In genomic region chr14:76261371-76261811, GRCh38 we compare ENCODE assay signal across 15 cellular contexts.
A peak's percentile ranks its signal among the peaks of the same experiment; 100 is the strongest.
DNase-seq lines count a peak whose midpoint lies in the region; ATAC-seq and TF ChIP-seq lines count a peak whose summit lies in the region.
"Had no signal": no experiment of that assay in that cellular context is flagged by ENCODE, and none has a peak within 500 bp of the region (broad histone marks: within the 10 kb centered on the region; RNA-seq: fewer than 3 reads in every experiment).

No MANE protein-coding gene starts in this region.

- ATAC-seq in GM21515 (IDR thresholded peaks at IDR 0.05; ENCODE audit: unreplicated experiment), result no peak

- H3K9me3 ChIP-seq in osteoblast (ENCODE audit: low read depth, low read length), result no peaks in the 10 kb centered on the region
- H3K9me3 ChIP-seq in Peyer's patch, result no peaks in the 10 kb centered on the region
- H3K9me3 ChIP-seq: BE2C, sigmoid colon, stomach had no signal

- DNase-seq in GOT3 (lab: John Stamatoyannopoulos, UW), result peak; percentile 1
- DNase-seq in OCI-M1 (lab: John Stamatoyannopoulos, UW), result peak; percentile 31
- DNase-seq in fibroblast of mammary gland (ENCODE audit: low read depth), result peak; percentile 12
- DNase-seq in osteoblast (ENCODE audit: insufficient read length, low spot score, missing footprints), result peak; percentile 92
- no peak for DNase-seq in NAMALWA (ENCODE audit: low spot score)
- DNase-seq in posterior cingulate gyrus, result no peak
- DNase-seq in Peyer's patch, result no peak
- DNase-seq: activated naive CD8-positive, alpha-beta T cell treated with anti-CD3 and anti-CD28 coated beads, Interleukin-2, amount 10 ng/mL, durations not matched to agents 7 days and 5 days; BE2C; dermis blood vessel endothelial cell; NK-92 treated with Interleukin-12 subunit alpha and Interleukin-12 subunit beta, amount 100 ng/mL, for 24 hours; sigmoid colon; stomach had no signal

- H3K36me3 ChIP-seq in osteoblast (ENCODE audit: insufficient read depth, low read length) (no peaks in the 10 kb centered on the region), Peyer's patch (no peaks in the 10 kb centered on the region)
- H3K36me3 ChIP-seq: BE2C, sigmoid colon, stomach had no signal

- H3K27ac ChIP-seq in osteoblast (ENCODE audit: low read depth, low read length) (no peak overlapping the region), Peyer's patch (no peak overlapping the region)
- H3K27ac ChIP-seq: sigmoid colon, SK-N-MC, stomach had no signal

- peak overlapping the region; percentile 47 for H3K4me2 ChIP-seq in osteoblast (ENCODE audit: insufficient read depth, low read length)

- H3K4me1 ChIP-seq in osteoblast (ENCODE audit: insufficient read depth, low read length) (peaks cover 19% of the 10 kb centered on the region), Peyer's patch (no peaks in the 10 kb centered on the region)
- H3K4me1 ChIP-seq: BE2C, sigmoid colon, stomach had no signal

- no peaks in the 10 kb centered on the region for H4K20me1 ChIP-seq in osteoblast (ENCODE audit: insufficient read depth, low read length)

- TF ChIP-seq CTCF in fibroblast of mammary gland (conservative IDR thresholded peaks at IDR 0.05; ENCODE audit: control insufficient read depth, insufficient read depth, low read depth, low read length), result no peak
- no peak for TF ChIP-seq CTCF in osteoblast (IDR thresholded peaks at IDR 0.05; ENCODE audit: extremely low read depth, low read depth, low read length)
- TF ChIP-seq CTCF in Peyer's patch (IDR thresholded peaks at IDR 0.05), result no peak

- no peaks in the 10 kb centered on the region for H3K79me2 ChIP-seq in osteoblast (ENCODE audit: insufficient read depth, low read length)

- no peaks in the 10 kb centered on the region for H3K27me3 ChIP-seq in osteoblast (ENCODE audit: insufficient read depth, low read length)
- H3K27me3 ChIP-seq in Peyer's patch, result no peaks in the 10 kb centered on the region
- H3K27me3 ChIP-seq: BE2C, sigmoid colon had no signal

- intact Hi-C loops in posterior cingulate gyrus (cut with DNase I), result no loop called here

- no peak overlapping the region for H2AFZ ChIP-seq in osteoblast (ENCODE audit: low read length)

- H3K4me3 ChIP-seq in fibroblast of mammary gland (ENCODE audit: control insufficient read depth, low read depth, low read length), result no peak overlapping the region
- no peak overlapping the region for H3K4me3 ChIP-seq in osteoblast (ENCODE audit: insufficient read depth, low read length)
- no peak overlapping the region for H3K4me3 ChIP-seq in Peyer's patch
- H3K4me3 ChIP-seq: sigmoid colon, SK-N-MC, stomach had no signal

- no peak for TF ChIP-seq POLR2A in Peyer's patch (IDR thresholded peaks at IDR 0.05)

Comparison
In these comparisons a context has a peak if more than half of its experiments do, and no peak if none do; other contexts are left out.
1. DNase-seq: peak in GOT3 (single experiment), OCI-M1 (single experiment), fibroblast of mammary gland (single experiment) and osteoblast (single experiment); none in NAMALWA (single experiment), posterior cingulate gyrus (0 of 10) and Peyer's patch (0 of 3).